In genomic region chr12:108324678-108325358, GRCh38 we compare ENCODE assay signal across 17 cellular contexts.
"Had no signal": no experiment of that assay in that cellular context is flagged by ENCODE, and none has a peak within 500 bp of the region (broad histone marks: within the 10 kb centered on the region; RNA-seq: fewer than 3 reads in every experiment).

No MANE protein-coding gene starts in this region.

- H3K9me3 ChIP-seq: sigmoid colon, suprapubic skin, uterus had no signal

- H3K27me3 ChIP-seq: cardiac muscle cell, sigmoid colon, uterus had no signal

- H3K36me3 ChIP-seq: cardiac muscle cell, sigmoid colon, suprapubic skin, uterus had no signal

- H3K4me3 ChIP-seq: cardiac muscle cell, lung, sigmoid colon, suprapubic skin, uterus had no signal

- DNase-seq: activated CD8-positive, alpha-beta memory T cell treated with anti-CD3 and anti-CD28 coated beads, Interleukin-2, amount 10 ng/mL, durations not matched to agents 7 days and 5 days; activated effector memory CD4-positive, alpha-beta T cell treated with anti-CD3 and anti-CD28 coated beads, Interleukin-2, amount 50 U/mL, for 16 hours; activated naive CD8-positive, alpha-beta T cell treated with anti-CD3 and anti-CD28 coated beads, Interleukin-2, amount 50 U/mL, for 24 hours; activated T-cell treated with anti-CD3 and anti-CD28 coated beads, Interleukin-2, amount 50 U/mL, for 4 hours; dermis blood vessel endothelial cell; endodermal cell; erythroblast; naive thymus-derived CD8-positive, alpha-beta T cell; occipital lobe; sigmoid colon; stimulated activated CD4-positive, alpha-beta T cell treated with anti-CD3 and anti-CD28 coated beads, Interleukin-2, amount 100 ng/mL, for 48 hours; stimulated activated naive CD4-positive, alpha-beta T cell treated with Interleukin-2 at 50 U/mL for 16 hours; T-helper 2 cell; uterus had no signal

- H3K27ac ChIP-seq: cardiac muscle cell, sigmoid colon, suprapubic skin had no signal

- ATAC-seq: activated CD8-positive, alpha-beta memory T cell treated with anti-CD3 and anti-CD28 coated beads, Interleukin-2, amount 10 ng/mL, durations not matched to agents 7 days and 5 days; activated naive CD8-positive, alpha-beta T cell treated with anti-CD3 and anti-CD28 coated beads, Interleukin-2, amount 50 U/mL, for 24 hours; activated T-cell treated with anti-CD3 and anti-CD28 coated beads, Interleukin-2, amount 50 U/mL, for 4 hours; naive thymus-derived CD8-positive, alpha-beta T cell had no signal

- H3K4me1 ChIP-seq: sigmoid colon, uterus had no signal
